In genomic region chr22:50027639-50028537, GRCh38 we compare ENCODE assay signal across 8 cellular contexts. TPM values are rescaled to one million over a fixed set of nuclear protein-coding genes. Genes with fewer than 3 reads are reported as not detected.
DNase-seq lines count a peak whose midpoint lies in the region; ATAC-seq and TF ChIP-seq lines count a peak whose summit lies in the region.

No MANE protein-coding gene starts in this region.

- no peak for ATAC-seq in HG03442 (IDR thresholded peaks at IDR 0.05; ENCODE audit: unreplicated experiment)
- no peak for ATAC-seq in HG02884 (IDR thresholded peaks at IDR 0.05; ENCODE audit: unreplicated experiment)

- peak overlapping the region; percentile 62 for H3K27ac Mint-ChIP-seq in activated CD4-positive, alpha-beta T cell treated with anti-CD3 and anti-CD28 coated beads, Interleukin-2, amount 10 ng/mL, durations not matched to agents 24 days and 14 days
- no peak overlapping the region for H3K27ac Mint-ChIP-seq in type B pancreatic cell

- H3K4me3 Mint-ChIP-seq in activated CD4-positive, alpha-beta T cell treated with anti-CD3 and anti-CD28 coated beads, Interleukin-2, amount 10 ng/mL, durations not matched to agents 24 days and 14 days: peak overlapping the region; percentile 30
- no peak overlapping the region for H3K4me3 Mint-ChIP-seq in type B pancreatic cell

- no peaks in the 10 kb centered on the region for H3K9me3 Mint-ChIP-seq in activated CD4-positive, alpha-beta T cell treated with anti-CD3 and anti-CD28 coated beads, Interleukin-2, amount 10 ng/mL, durations not matched to agents 24 days and 14 days
- no peaks in the 10 kb centered on the region for H3K9me3 Mint-ChIP-seq in type B pancreatic cell

- H3K4me1 Mint-ChIP-seq in activated CD4-positive, alpha-beta T cell treated with anti-CD3 and anti-CD28 coated beads, Interleukin-2, amount 10 ng/mL, durations not matched to agents 24 days and 14 days: peaks cover 14% of the 10 kb centered on the region
- no peaks in the 10 kb centered on the region for H3K4me1 Mint-ChIP-seq in type B pancreatic cell (ENCODE audit: unreplicated experiment)

- H3K27me3 Mint-ChIP-seq in activated CD4-positive, alpha-beta T cell treated with anti-CD3 and anti-CD28 coated beads, Interleukin-2, amount 10 ng/mL, durations not matched to agents 24 days and 14 days: peaks cover 9% of the 10 kb centered on the region
- H3K27me3 Mint-ChIP-seq in type B pancreatic cell: peaks cover 20% of the 10 kb centered on the region

- intact Hi-C loops in activated CD4-positive, alpha-beta T cell treated with anti-CD3 and anti-CD28 coated beads, Interleukin-2, amount 10 ng/mL, durations not matched to agents 24 days and 14 days (cut with micrococcal nuclease): no loop called here

- no peak for TF ChIP-seq CTCF in type B pancreatic cell (conservative IDR thresholded peaks at IDR 0.05)

- no peaks in the 10 kb centered on the region for H3K36me3 Mint-ChIP-seq in activated CD4-positive, alpha-beta T cell treated with anti-CD3 and anti-CD28 coated beads, Interleukin-2, amount 10 ng/mL, durations not matched to agents 24 days and 14 days (ENCODE audit: low read depth)
- H3K36me3 Mint-ChIP-seq in type B pancreatic cell: no peaks in the 10 kb centered on the region

- DNase-seq in activated T-cell treated with anti-CD3 and anti-CD28 coated beads for 24 hours (ENCODE audit: low read depth) (peak; percentile 41), activated T-cell treated with anti-CD3 and anti-CD28 coated beads for 4 hours (no peak), iris pigment epithelial cell (ENCODE audit: low read depth) (peak; percentile 10), type B pancreatic cell (ENCODE audit: extremely low spot score, unreplicated experiment) (peak; percentile 68), glomerular visceral epithelial cell (ENCODE audit: extremely low spot score) (no peak)
- no peak for DNase-seq in activated CD4-positive, alpha-beta T cell treated with anti-CD3 and anti-CD28 coated beads, Interleukin-2, amount 10 ng/mL, durations not matched to agents 24 days and 14 days

RNA-seq across cellular contexts. Expression of gene IL17REL, which starts 15.3 kb away (rescaled TPM):
- 0.09 and 0.14 TPM in 2 replicates for total RNA-seq in activated CD4-positive, alpha-beta T cell treated with anti-CD3 and anti-CD28 coated beads, Interleukin-2, amount 10 ng/mL, durations not matched to agents 24 days and 14 days
- 0.10 TPM in 1 of 2 replicates, not detected in the other for total RNA-seq in type B pancreatic cell (ENCODE audit: low replicate concordance)

RNA-seq across cellular contexts. Expression of gene TTLL8, which starts 30.2 kb away (rescaled TPM):
- not detected in 2 replicates for total RNA-seq in activated CD4-positive, alpha-beta T cell treated with anti-CD3 and anti-CD28 coated beads, Interleukin-2, amount 10 ng/mL, durations not matched to agents 24 days and 14 days
- not detected in 2 replicates for total RNA-seq in type B pancreatic cell (ENCODE audit: low replicate concordance)

RNA-seq across cellular contexts. Expression of gene MLC1, which starts 57.3 kb away (rescaled TPM):
- total RNA-seq in activated CD4-positive, alpha-beta T cell treated with anti-CD3 and anti-CD28 coated beads, Interleukin-2, amount 10 ng/mL, durations not matched to agents 24 days and 14 days: not detected in 2 replicates
- 0.19 TPM in 1 of 2 replicates, not detected in the other for total RNA-seq in type B pancreatic cell (ENCODE audit: low replicate concordance)

Comparison
In these comparisons a context has a peak if more than half of its experiments do, and no peak if none do; other contexts are left out.
1. DNase-seq: peak in activated T-cell treated with anti-CD3 and anti-CD28 coated beads for 24 hours (single experiment), iris pigment epithelial cell (single experiment) and type B pancreatic cell (single experiment); none in activated T-cell treated with anti-CD3 and anti-CD28 coated beads for 4 hours (single experiment), activated CD4-positive, alpha-beta T cell treated with anti-CD3 and anti-CD28 coated beads, Interleukin-2, amount 10 ng/mL, durations not matched to agents 24 days and 14 days (single experiment) and glomerular visceral epithelial cell (single experiment).